In genomic region chr11:22049276-22049675, GRCh38 we compare ENCODE assay signal across 22 cellular contexts.
"Had no signal": no experiment of that assay in that cellular context is flagged by ENCODE, and none has a peak within 500 bp of the region (broad histone marks: within the 10 kb centered on the region; RNA-seq: fewer than 3 reads in every experiment).

No MANE protein-coding gene starts in this region.

- FAIRE-seq: K562, RCC 7860 had no signal

- ATAC-seq: activated naive CD8-positive, alpha-beta T cell treated with anti-CD3 and anti-CD28 coated beads, Interleukin-2, amount 50 U/mL, for 24 hours; activated T-cell treated with anti-CD3 and anti-CD28 coated beads, Interleukin-2, amount 50 U/mL, for 4 hours; K562 had no signal

- H3K27ac ChIP-seq: cardiac muscle cell had no signal

- H3K4me3 ChIP-seq: cardiac muscle cell, K562 had no signal

- DNase-seq: activated CD4-positive, alpha-beta T cell treated with anti-CD3 and anti-CD28 coated beads, Interleukin-2, amount 10 ng/mL, durations not matched to agents 24 days and 14 days; activated CD4-positive, alpha-beta T cell treated with anti-CD3 and anti-CD28 coated beads, Interleukin-2, amount 50 U/mL, for 48 hours; activated CD8-positive, alpha-beta memory T cell treated with anti-CD3 and anti-CD28 coated beads, Interleukin-2, amount 50 U/mL, for 4 hours; activated naive CD4-positive, alpha-beta T cell treated with anti-CD3 and anti-CD28 coated beads, Interleukin-2, amount 10 ng/mL, durations not matched to agents 7 days and 5 days; activated naive CD8-positive, alpha-beta T cell treated with anti-CD3 and anti-CD28 coated beads, Interleukin-2, amount 50 U/mL, for 24 hours; activated T-cell treated with anti-CD3 and anti-CD28 coated beads for 4 hours; activated T-cell treated with anti-CD3 and anti-CD28 coated beads, Interleukin-2, amount 50 U/mL, for 4 hours; anterior cingulate cortex; NCI-H1105; NCI-H1417 treated with DMSO at 0.1 percent for 48 hours; NCI-H187 treated with DMSO at 0.1 percent for 48 hours; NCI-H2081 treated with DMSO at 0.1 percent for 48 hours; NCI-H226; NCI-H446 treated with DMSO at 0.1 percent for 48 hours; NCI-H524; NCI-H69; NCI-H82; Right ventricle myocardium superior; T1000 had no signal

- H3K36me3 ChIP-seq: cardiac muscle cell had no signal

- H3K27me3 ChIP-seq: cardiac muscle cell had no signal
